11 cellular contexts compared by ENCODE assay signal in the genomic region with DNA sequence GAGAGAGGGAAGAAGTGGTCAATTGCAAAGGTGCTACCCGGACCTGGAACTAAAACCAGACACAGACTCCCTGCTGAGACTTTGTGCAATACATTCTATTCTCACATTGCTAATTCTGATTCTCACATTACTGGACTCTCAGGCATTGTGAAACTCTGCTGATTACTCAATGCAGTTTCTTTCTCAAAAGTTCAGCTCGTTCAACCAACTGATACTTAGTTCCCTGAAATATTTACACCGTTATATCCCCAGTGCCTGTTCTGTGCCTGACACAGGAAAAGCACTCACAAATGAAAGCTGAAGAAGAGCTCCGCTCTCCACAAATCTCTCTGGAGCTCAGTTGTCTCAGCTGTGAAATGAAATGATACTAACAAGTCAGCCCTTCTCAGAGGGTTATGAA. TPM values are rescaled to one million over a fixed set of nuclear protein-coding genes. Genes with fewer than 3 reads are reported as not detected.
A peak's percentile ranks its signal among the peaks of the same experiment; 100 is the strongest.
DNase-seq lines count a peak whose midpoint lies in the region; ATAC-seq and TF ChIP-seq lines count a peak whose summit lies in the region.
"Had no signal": no experiment of that assay in that cellular context is flagged by ENCODE, and none has a peak within 500 bp of the region (broad histone marks: within the 10 kb centered on the region; RNA-seq: fewer than 3 reads in every experiment).

No MANE protein-coding gene starts in this region.

- H3K36me3 ChIP-seq in left lung (no peaks in the 10 kb centered on the region), aorta (ENCODE audit: control insufficient read depth in 1 of 2, insufficient read depth in 2 of 2, low read length in 1 of 2) (no peaks in the 10 kb centered on the region)

- H3K27me3 Mint-ChIP-seq in stimulated activated naive CD8-positive, alpha-beta T cell treated with anti-CD3 and anti-CD28 coated beads, Interleukin-15, amount 100 ng/mL, for 72 hours = peaks cover 32% of the 10 kb centered on the region
- H3K27me3 Mint-ChIP-seq in activated T-helper 17 cell treated with anti-CD3 and anti-CD28 coated beads, Interleukin-2, amount 50 U/mL, for 72 hours = peaks cover 40% of the 10 kb centered on the region

- no peaks in the 10 kb centered on the region for H3K36me3 Mint-ChIP-seq in activated T-helper 17 cell treated with anti-CD3 and anti-CD28 coated beads, Interleukin-2, amount 50 U/mL, for 72 hours (ENCODE audit: low read depth)

- H3K9me3 ChIP-seq in left lung (no peaks in the 10 kb centered on the region), aorta (ENCODE audit: control insufficient read depth, low read length) (no peaks in the 10 kb centered on the region)

- no peak overlapping the region for H3K4me3 Mint-ChIP-seq in stimulated activated naive CD8-positive, alpha-beta T cell treated with anti-CD3 and anti-CD28 coated beads, Interleukin-15, amount 100 ng/mL, for 72 hours
- H3K4me3 Mint-ChIP-seq in activated T-helper 17 cell treated with anti-CD3 and anti-CD28 coated beads, Interleukin-2, amount 50 U/mL, for 72 hours = no peak overlapping the region
- H3K4me3 Mint-ChIP-seq: activated CD4-positive, alpha-beta T cell treated with anti-CD3 and anti-CD28 coated beads, Interleukin-2, amount 10 ng/mL, durations not matched to agents 24 days and 14 days had no signal

- peak; percentile 45 for ATAC-seq in stimulated activated naive CD8-positive, alpha-beta T cell treated with anti-CD3 and anti-CD28 coated beads, Interleukin-15, amount 100 ng/mL, for 72 hours
- no peak for ATAC-seq in stimulated activated naive CD8-positive, alpha-beta T cell treated with anti-CD3 and anti-CD28 coated beads, Interleukin-15, Interleukin-2, amounts not matched to agents 100 U/mL and 50 U/mL, for 24 hours
- ATAC-seq in activated T-helper 17 cell treated with anti-CD3 and anti-CD28 coated beads, Interleukin-2, amount 50 U/mL, for 72 hours (replicated peaks) = peak; percentile 64
- ATAC-seq in left lung (peak; percentile 61), aorta (ENCODE audit: low FRiP score) (peak; percentile 78)

- H3K27ac Mint-ChIP-seq in stimulated activated naive CD8-positive, alpha-beta T cell treated with anti-CD3 and anti-CD28 coated beads, Interleukin-15, amount 100 ng/mL, for 72 hours = no peak overlapping the region
- H3K27ac Mint-ChIP-seq in activated T-helper 17 cell treated with anti-CD3 and anti-CD28 coated beads, Interleukin-2, amount 50 U/mL, for 72 hours = no peak overlapping the region
- H3K27ac Mint-ChIP-seq: activated CD4-positive, alpha-beta T cell treated with anti-CD3 and anti-CD28 coated beads, Interleukin-2, amount 10 ng/mL, durations not matched to agents 24 days and 14 days had no signal

- H3K27me3 ChIP-seq in left lung (no peaks in the 10 kb centered on the region), aorta (ENCODE audit: control insufficient read depth in 1 of 2, insufficient read depth in 2 of 2, low read length in 1 of 2) (no peaks in the 10 kb centered on the region)

- peak overlapping the region in 1 of 2 donors; percentile 44 for H3K4me3 ChIP-seq in left lung
- no peak overlapping the region for H3K4me3 ChIP-seq in aorta (ENCODE audit: low read length in 2 of 2)

- intact Hi-C loops in left lung (cut with DNase I) (no loop called here), aorta (cut with DNase I) (no loop called here)

- no peak for TF ChIP-seq CTCF in left lung (IDR thresholded peaks at IDR 0.05)

- no peak for DNase-seq in stimulated activated naive CD8-positive, alpha-beta T cell treated with anti-CD3 and anti-CD28 coated beads, Interleukin-15, amount 100 ng/mL, for 72 hours
- DNase-seq in stimulated activated naive CD8-positive, alpha-beta T cell treated with anti-CD3 and anti-CD28 coated beads, Interleukin-15, Interleukin-2, amounts not matched to agents 100 U/mL and 50 U/mL, for 24 hours = no peak
- DNase-seq in left lung (no peak), aorta (no peak), DMS153 (lab: John Stamatoyannopoulos, UW) (no peak), cerebellar nuclear complex (lab: John Stamatoyannopoulos, UW) (no peak), HUDEP-2 (lab: John Stamatoyannopoulos, UW; ENCODE audit: unreplicated experiment in 76 of 76) (no peak)
- DNase-seq: activated CD4-positive, alpha-beta T cell treated with anti-CD3 and anti-CD28 coated beads, Interleukin-2, amount 10 ng/mL, durations not matched to agents 24 days and 14 days; stimulated activated CD4-positive, alpha-beta T cell treated with anti-CD3 and anti-CD28 coated beads, Interleukin-2, amount 100 ng/mL, for 24 hours had no signal

- 63 to 64% methylated on average over 4 of the region's 4 CpGs for WGBS in aorta, 2 donors

- H3K4me1 Mint-ChIP-seq in stimulated activated naive CD8-positive, alpha-beta T cell treated with anti-CD3 and anti-CD28 coated beads, Interleukin-15, amount 100 ng/mL, for 72 hours = no peaks in the 10 kb centered on the region
- H3K4me1 Mint-ChIP-seq in activated T-helper 17 cell treated with anti-CD3 and anti-CD28 coated beads, Interleukin-2, amount 50 U/mL, for 72 hours = no peaks in the 10 kb centered on the region

- peak overlapping the region; percentile 78 to 86 for H3K27ac ChIP-seq in left lung
- H3K27ac ChIP-seq in aorta (ENCODE audit: low read depth in 1 of 2, low read length in 2 of 2) = no peak overlapping the region

- H3K4me1 ChIP-seq in left lung (peaks cover 10 to 53% of the 10 kb centered on the region in 2 donors), aorta (ENCODE audit: control insufficient read depth in 1 of 2, insufficient read depth in 2 of 2, low read length in 2 of 2) (no peaks in the 10 kb centered on the region)

- H3K9me3 Mint-ChIP-seq in stimulated activated naive CD8-positive, alpha-beta T cell treated with anti-CD3 and anti-CD28 coated beads, Interleukin-15, amount 100 ng/mL, for 72 hours = no peaks in the 10 kb centered on the region
- H3K9me3 Mint-ChIP-seq in activated T-helper 17 cell treated with anti-CD3 and anti-CD28 coated beads, Interleukin-2, amount 50 U/mL, for 72 hours = no peaks in the 10 kb centered on the region
- H3K9me3 Mint-ChIP-seq: activated CD4-positive, alpha-beta T cell treated with anti-CD3 and anti-CD28 coated beads, Interleukin-2, amount 10 ng/mL, durations not matched to agents 24 days and 14 days had no signal

RNA-seq across cellular contexts. Expression of a gene that starts 0.5 kb away (rescaled TPM):
- total RNA-seq in activated T-helper 17 cell treated with anti-CD3 and anti-CD28 coated beads, Interleukin-2, amount 50 U/mL, for 72 hours = not detected
- total RNA-seq in left lung (100 to 1,000 TPM; 496 to 672 TPM), aorta (100 to 1,000 TPM in 1 of 2 donors, 10 to 100 TPM in 1; 41.2 to 151 TPM)
- polyA plus RNA-seq in aorta = 10 to 100 TPM; 24.4 to 34.8 TPM
- total RNA-seq: activated CD4-positive, alpha-beta T cell treated with anti-CD3 and anti-CD28 coated beads, Interleukin-2, amount 10 ng/mL, durations not matched to agents 24 days and 14 days had no signal

RNA-seq across cellular contexts. Expression of a gene that starts 33.7 kb away (rescaled TPM):
- not detected for total RNA-seq in activated T-helper 17 cell treated with anti-CD3 and anti-CD28 coated beads, Interleukin-2, amount 50 U/mL, for 72 hours
- total RNA-seq in left lung = not detected
- total RNA-seq in aorta = not detected
- polyA plus RNA-seq in aorta = not detected
- total RNA-seq: activated CD4-positive, alpha-beta T cell treated with anti-CD3 and anti-CD28 coated beads, Interleukin-2, amount 10 ng/mL, durations not matched to agents 24 days and 14 days had no signal
- polyA plus RNA-seq: BJ had no signal

RNA-seq across cellular contexts. Expression of a gene that starts 48.0 kb away (rescaled TPM):
- total RNA-seq in activated T-helper 17 cell treated with anti-CD3 and anti-CD28 coated beads, Interleukin-2, amount 50 U/mL, for 72 hours = not detected
- total RNA-seq in left lung = under 1 TPM in 1 of 2 donors, not detected in 1; 0.31 TPM
- total RNA-seq in aorta = not detected
- not detected for polyA plus RNA-seq in aorta
- total RNA-seq: activated CD4-positive, alpha-beta T cell treated with anti-CD3 and anti-CD28 coated beads, Interleukin-2, amount 10 ng/mL, durations not matched to agents 24 days and 14 days had no signal
- polyA plus RNA-seq: BJ had no signal

RNA-seq across cellular contexts. Expression of a gene that starts 51.8 kb away (rescaled TPM):
- total RNA-seq in activated T-helper 17 cell treated with anti-CD3 and anti-CD28 coated beads, Interleukin-2, amount 50 U/mL, for 72 hours = not detected
- total RNA-seq in left lung = not detected
- not detected for total RNA-seq in aorta
- under 1 TPM; 0.08 to 0.38 TPM for polyA plus RNA-seq in aorta
- total RNA-seq: activated CD4-positive, alpha-beta T cell treated with anti-CD3 and anti-CD28 coated beads, Interleukin-2, amount 10 ng/mL, durations not matched to agents 24 days and 14 days had no signal
- polyA plus RNA-seq: BJ had no signal

RNA-seq across cellular contexts. Expression of a gene that starts 53.2 kb away (rescaled TPM):
- under 1 TPM; 0.11 to 0.66 TPM for total RNA-seq in activated T-helper 17 cell treated with anti-CD3 and anti-CD28 coated beads, Interleukin-2, amount 50 U/mL, for 72 hours
- total RNA-seq in left lung (under 1 TPM in 1 of 2 donors, not detected in 1; 0.23 TPM), aorta (under 1 TPM; 0.42 to 0.69 TPM)
- polyA plus RNA-seq in aorta = under 1 TPM in 1 of 2 donors, not detected in 1; 0.18 TPM

Comparison
In these comparisons a context has a peak if more than half of its experiments do, and no peak if none do; other contexts are left out.
1. H3K27ac ChIP-seq: peak in left lung (2 of 2); none in aorta (0 of 2).
2. RNA of a gene that starts 0.5 kb away (total RNA-seq): 496 to 672 TPM in left lung and 41.2 to 151 TPM in aorta; not detected in activated T-helper 17 cell treated with anti-CD3 and anti-CD28 coated beads, Interleukin-2, amount 50 U/mL, for 72 hours; every median in the first group is over 10 times any median in the second.